ENCODE assay signal across 1 cellular context in the genomic region with DNA sequence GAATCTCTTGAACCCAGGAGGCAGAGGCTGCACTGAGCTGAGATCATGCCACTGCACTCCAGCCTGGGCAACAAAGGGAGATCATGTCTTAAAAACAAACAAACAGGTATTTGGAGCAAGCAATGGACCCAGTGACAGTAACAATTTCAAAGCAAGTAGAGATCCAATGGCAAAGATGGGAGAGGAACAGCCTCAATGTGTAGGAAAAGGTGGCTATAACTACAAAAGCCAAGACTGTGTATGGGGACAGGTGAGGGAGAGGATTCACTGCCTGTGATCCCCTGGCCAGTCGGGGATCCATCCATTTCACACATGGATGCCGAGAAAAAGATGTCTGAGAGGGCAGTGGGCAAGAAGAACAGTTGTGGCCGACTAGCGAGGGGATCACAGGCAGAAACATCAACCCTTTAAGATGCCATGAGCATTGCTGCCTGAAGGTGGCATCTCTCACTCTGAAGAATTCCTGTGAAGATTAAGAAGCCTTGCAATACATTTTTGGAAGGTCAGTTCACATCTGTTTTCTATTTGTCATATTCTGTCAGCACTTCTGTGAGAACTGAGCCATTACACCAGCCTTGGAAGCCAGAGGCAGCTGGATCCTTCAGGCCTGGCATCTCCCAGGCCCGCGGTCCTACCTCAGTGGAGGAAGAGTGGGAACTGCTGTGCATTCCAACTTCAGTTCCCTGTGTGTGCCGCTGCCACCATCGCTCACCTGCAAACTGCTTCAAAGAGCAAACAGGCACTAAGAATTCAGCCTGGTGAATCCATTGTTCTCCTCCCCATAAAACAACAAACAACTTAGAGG.
TF ChIP-seq lines count a peak whose summit lies in the region.

No MANE protein-coding gene starts in this region.

TF ChIP-seq in SK-N-SH, 30 proteins besides CTCF, POLR2A, EP300 and RAD21 (continued from another document):
- TF ChIP-seq, protein P1, sequence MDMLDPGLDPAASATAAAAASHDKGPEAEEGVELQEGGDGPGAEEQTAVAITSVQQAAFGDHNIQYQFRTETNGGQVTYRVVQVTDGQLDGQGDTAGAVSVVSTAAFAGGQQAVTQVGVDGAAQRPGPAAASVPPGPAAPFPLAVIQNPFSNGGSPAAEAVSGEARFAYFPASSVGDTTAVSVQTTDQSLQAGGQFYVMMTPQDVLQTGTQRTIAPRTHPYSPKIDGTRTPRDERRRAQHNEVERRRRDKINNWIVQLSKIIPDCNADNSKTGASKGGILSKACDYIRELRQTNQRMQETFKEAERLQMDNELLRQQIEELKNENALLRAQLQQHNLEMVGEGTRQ (IDR thresholded peaks at IDR 0.05; ENCODE audit: borderline replicate concordance, low read depth, low read length): no peak
- TF ChIP-seq POLR2AphosphoS5 (IDR thresholded peaks at IDR 0.05; ENCODE audit: low read depth, low read length) (peak; percentile 87), TAF1 (IDR thresholded peaks at IDR 0.05; ENCODE audit: borderline replicate concordance, low read depth, low read length) (peak; percentile 41; the same call in 1 of the 2 replicates), JUND (IDR thresholded peaks at IDR 0.05) (peak; percentile 48; the same call in 1 of the 2 replicates), TCF12 (IDR thresholded peaks at IDR 0.05) (peak; percentile 99), NRF1 (IDR thresholded peaks at IDR 0.05; ENCODE audit: low read depth, low read length) (no peak), EZH2phosphoT487 (IDR thresholded peaks at IDR 0.05; ENCODE audit: borderline replicate concordance, low read depth) (no peak), FOSL2 (IDR thresholded peaks at IDR 0.05; ENCODE audit: borderline replicate concordance, low read depth) (peak; percentile 22; the same call in 1 of the 2 replicates), RCOR1 (IDR thresholded peaks at IDR 0.05; ENCODE audit: low read length) (peak; percentile 63), GATA2 (CRISPR knock-in tag; IDR thresholded peaks at IDR 0.05) (no peak), CHD2 (IDR thresholded peaks at IDR 0.05; ENCODE audit: low read length, partially characterized antibody) (no peak), SMC3 (IDR thresholded peaks at IDR 0.05; ENCODE audit: low read depth, low read length) (peak; percentile 64; the same call in 1 of the 2 replicates), MXI1 (IDR thresholded peaks at IDR 0.05; ENCODE audit: low read depth, low read length) (no peak)
- TF ChIP-seq, protein P2, sequence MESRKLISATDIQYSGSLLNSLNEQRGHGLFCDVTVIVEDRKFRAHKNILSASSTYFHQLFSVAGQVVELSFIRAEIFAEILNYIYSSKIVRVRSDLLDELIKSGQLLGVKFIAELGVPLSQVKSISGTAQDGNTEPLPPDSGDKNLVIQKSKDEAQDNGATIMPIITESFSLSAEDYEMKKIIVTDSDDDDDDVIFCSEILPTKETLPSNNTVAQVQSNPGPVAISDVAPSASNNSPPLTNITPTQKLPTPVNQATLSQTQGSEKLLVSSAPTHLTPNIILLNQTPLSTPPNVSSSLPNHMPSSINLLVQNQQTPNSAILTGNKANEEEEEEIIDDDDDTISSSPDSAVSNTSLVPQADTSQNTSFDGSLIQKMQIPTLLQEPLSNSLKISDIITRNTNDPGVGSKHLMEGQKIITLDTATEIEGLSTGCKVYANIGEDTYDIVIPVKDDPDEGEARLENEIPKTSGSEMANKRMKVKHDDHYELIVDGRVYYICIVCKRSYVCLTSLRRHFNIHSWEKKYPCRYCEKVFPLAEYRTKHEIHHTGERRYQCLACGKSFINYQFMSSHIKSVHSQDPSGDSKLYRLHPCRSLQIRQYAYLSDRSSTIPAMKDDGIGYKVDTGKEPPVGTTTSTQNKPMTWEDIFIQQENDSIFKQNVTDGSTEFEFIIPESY (IDR thresholded peaks at IDR 0.05; ENCODE audit: borderline replicate concordance, low read depth): no peak
- TF ChIP-seq, protein P3, sequence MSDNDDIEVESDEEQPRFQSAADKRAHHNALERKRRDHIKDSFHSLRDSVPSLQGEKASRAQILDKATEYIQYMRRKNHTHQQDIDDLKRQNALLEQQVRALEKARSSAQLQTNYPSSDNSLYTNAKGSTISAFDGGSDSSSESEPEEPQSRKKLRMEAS (IDR thresholded peaks at IDR 0.05; ENCODE audit: low read depth): peak; percentile 43; the same call in 1 of the 2 replicates
- TF ChIP-seq, protein P4, sequence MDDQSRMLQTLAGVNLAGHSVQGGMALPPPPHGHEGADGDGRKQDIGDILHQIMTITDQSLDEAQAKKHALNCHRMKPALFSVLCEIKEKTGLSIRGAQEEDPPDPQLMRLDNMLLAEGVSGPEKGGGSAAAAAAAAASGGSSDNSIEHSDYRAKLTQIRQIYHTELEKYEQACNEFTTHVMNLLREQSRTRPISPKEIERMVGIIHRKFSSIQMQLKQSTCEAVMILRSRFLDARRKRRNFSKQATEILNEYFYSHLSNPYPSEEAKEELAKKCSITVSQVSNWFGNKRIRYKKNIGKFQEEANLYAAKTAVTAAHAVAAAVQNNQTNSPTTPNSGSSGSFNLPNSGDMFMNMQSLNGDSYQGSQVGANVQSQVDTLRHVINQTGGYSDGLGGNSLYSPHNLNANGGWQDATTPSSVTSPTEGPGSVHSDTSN (IDR thresholded peaks at IDR 0.05): peak; percentile 96
TF ChIP-seq in SK-N-SH: peak in this region for 13.
